8 cellular contexts compared by ENCODE assay signal in the genomic region with DNA sequence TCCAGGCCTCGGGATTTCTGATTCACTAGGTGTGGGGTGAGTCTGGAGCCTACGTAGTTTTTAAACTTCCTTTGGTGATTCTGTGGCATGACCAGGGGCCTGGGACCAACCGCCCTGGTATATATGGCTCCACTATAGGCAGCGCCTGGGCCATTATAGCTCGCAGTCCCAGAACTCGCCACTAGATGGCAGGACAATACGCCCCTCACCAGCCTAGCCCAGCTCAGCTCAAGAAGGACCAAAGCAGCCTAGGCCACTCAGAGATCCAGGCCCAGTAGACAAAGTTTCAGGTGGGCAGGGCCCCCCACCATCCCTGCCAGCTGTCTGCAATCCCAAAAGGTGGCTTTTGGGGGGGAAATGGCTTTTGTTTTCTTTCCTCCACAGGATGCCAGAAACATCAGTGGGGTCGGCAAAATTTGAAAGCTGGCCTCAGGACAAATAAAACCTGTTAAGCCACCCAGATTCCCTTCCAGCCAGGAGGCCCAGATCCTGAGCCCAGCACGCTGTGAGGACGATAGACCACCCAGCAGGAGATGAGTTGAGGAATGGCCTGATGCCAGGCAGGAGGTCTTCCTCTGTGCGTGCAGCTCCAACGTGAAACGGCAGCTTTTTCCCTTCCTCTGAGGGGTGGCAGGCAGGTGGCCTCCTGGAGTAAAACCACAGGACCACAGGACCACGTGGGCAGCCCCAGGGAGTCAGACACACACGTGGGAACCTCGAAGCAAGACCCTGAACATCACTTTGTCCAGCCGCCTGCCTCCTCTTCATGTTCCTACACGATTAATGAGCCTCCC. TPM values are rescaled to one million over a fixed set of nuclear protein-coding genes. Genes with fewer than 3 reads are reported as not detected.
DNase-seq lines count a peak whose midpoint lies in the region; ATAC-seq and TF ChIP-seq lines count a peak whose summit lies in the region.

No MANE protein-coding gene starts in this region.

- DNase-seq in ACHN (peak; percentile 65), MM.1S (peak; percentile 72), head of caudate nucleus (peak in 40 of 42 donors; percentile 18 to 86 (median 61)), renal cortical epithelial cell (ENCODE audit: low read depth) (peak; percentile 29), mesenteric fat pad (ENCODE audit: low spot score) (no peak)
- peak; percentile 65 to 82 for DNase-seq in activated naive CD4-positive, alpha-beta T cell treated with anti-CD3 and anti-CD28 coated beads, Interleukin-2, amount 50 U/mL, for 72 hours (ENCODE audit: low spot score in 2 of 2)

- in situ Hi-C loops in ACHN (cut with HindIII; ENCODE audit: low pct_ligation_motif_present, low pct_unique_long_range_greater_than_20kb, low sequenced_read_pairs) = no loop called here

- H3K4me1 ChIP-seq in MM.1S (ENCODE audit: low read length) = peaks cover 11% of the 10 kb centered on the region; the same call in 1 of the 2 replicates

- H3K27me3 ChIP-seq in MM.1S (replicated peaks; ENCODE audit: insufficient read depth, low read length) = no peaks in the 10 kb centered on the region
- no peaks in the 10 kb centered on the region for H3K27me3 ChIP-seq in SU-DHL-6 (ENCODE audit: low read length)

- no peak overlapping the region for H3K27ac ChIP-seq in MM.1S (ENCODE audit: low read length)
- H3K27ac ChIP-seq in SU-DHL-6 (ENCODE audit: low read depth, low read length) = no peak overlapping the region

- H3F3A ChIP-seq in MM.1S (ENCODE audit: insufficient read depth, low read length) (no peaks in the 10 kb centered on the region), SU-DHL-6 (ENCODE audit: insufficient read depth) (no peaks in the 10 kb centered on the region)

- H3K4me2 ChIP-seq in MM.1S (ENCODE audit: low read depth, low read length) (no peak overlapping the region), SU-DHL-6 (ENCODE audit: low read depth, low read length, poor library complexity, severe bottlenecking) (no peak overlapping the region)

- H2AFZ ChIP-seq in MM.1S (ENCODE audit: low read length) (no peak overlapping the region), SU-DHL-6 (ENCODE audit: low read depth, low read length, severe bottlenecking) (no peak overlapping the region)

- H3K36me3 ChIP-seq in MM.1S (replicated peaks; ENCODE audit: insufficient read depth, low read length) (no peaks in the 10 kb centered on the region), SU-DHL-6 (ENCODE audit: low read length) (no peaks in the 10 kb centered on the region)

- intact Hi-C loops in head of caudate nucleus (cut with DNase I) = no loop called here

- H3K27ac Mint-ChIP-seq in activated naive CD4-positive, alpha-beta T cell treated with anti-CD3 and anti-CD28 coated beads, Interleukin-2, amount 50 U/mL, for 72 hours = no peak overlapping the region

- peak; percentile 58 for ATAC-seq in GM18909 (IDR thresholded peaks at IDR 0.05; ENCODE audit: poor library complexity, unreplicated experiment)
- ATAC-seq in activated naive CD4-positive, alpha-beta T cell treated with anti-CD3 and anti-CD28 coated beads, Interleukin-2, amount 50 U/mL, for 72 hours = peak; percentile 92

- no peaks in the 10 kb centered on the region for H3K9me3 Mint-ChIP-seq in activated naive CD4-positive, alpha-beta T cell treated with anti-CD3 and anti-CD28 coated beads, Interleukin-2, amount 50 U/mL, for 72 hours

- TF ChIP-seq CTCF in MM.1S (IDR thresholded peaks at IDR 0.05; ENCODE audit: low read length) = peak; percentile 89
- TF ChIP-seq CTCF in SU-DHL-6 (IDR thresholded peaks at IDR 0.05; ENCODE audit: insufficient read depth, low read length, poor library complexity, severe bottlenecking) = peak; percentile 87

- H3K9me3 ChIP-seq in MM.1S (replicated peaks; ENCODE audit: insufficient read depth, low read length) = no peaks in the 10 kb centered on the region
- H3K9me3 ChIP-seq in SU-DHL-6 (ENCODE audit: insufficient read depth, low read length) = no peaks in the 10 kb centered on the region

- no peaks in the 10 kb centered on the region for H3K36me3 Mint-ChIP-seq in activated naive CD4-positive, alpha-beta T cell treated with anti-CD3 and anti-CD28 coated beads, Interleukin-2, amount 50 U/mL, for 72 hours

- H3K4me3 ChIP-seq in MM.1S (ENCODE audit: low read length) (no peak overlapping the region), SU-DHL-6 (ENCODE audit: insufficient read depth, low read length, poor library complexity, severe bottlenecking) (no peak overlapping the region)

- H3K79me2 ChIP-seq in MM.1S (ENCODE audit: low read length) (no peaks in the 10 kb centered on the region), SU-DHL-6 (ENCODE audit: insufficient read depth, low read length) (no peaks in the 10 kb centered on the region)

- H3K9ac ChIP-seq in MM.1S (ENCODE audit: low read length) = no peak overlapping the region
- no peak overlapping the region for H3K9ac ChIP-seq in SU-DHL-6 (ENCODE audit: low read length)

- H4K20me1 ChIP-seq in MM.1S (ENCODE audit: insufficient read depth, low read length) (no peaks in the 10 kb centered on the region), SU-DHL-6 (ENCODE audit: low read depth, low read length) (no peaks in the 10 kb centered on the region)

- no peaks in the 10 kb centered on the region for H3K9me2 ChIP-seq in MM.1S (replicated peaks; ENCODE audit: insufficient read depth, low read length)
- no peaks in the 10 kb centered on the region for H3K9me2 ChIP-seq in SU-DHL-6 (replicated peaks; ENCODE audit: insufficient read depth, low read length)

RNA-seq across cellular contexts. Expression of gene TMEM51, which starts 24.8 kb away (rescaled TPM):
- under 1 TPM in 1 of 2 donors, not detected in 1; 0.35 TPM for total RNA-seq in activated naive CD4-positive, alpha-beta T cell treated with anti-CD3 and anti-CD28 coated beads, Interleukin-2, amount 50 U/mL, for 72 hours
- total RNA-seq in renal cortical epithelial cell (37.4 and 55.9 TPM in 2 replicates), mesenteric fat pad (4.3 TPM)
